ENCODE assay signal across 17 cellular contexts in genomic region chr12:1732914-1733313, GRCh38. TPM values are rescaled to one million over a fixed set of nuclear protein-coding genes. Genes with fewer than 3 reads are reported as not detected.
DNase-seq lines count a peak whose midpoint lies in the region; ATAC-seq, FAIRE-seq and TF ChIP-seq lines count a peak whose summit lies in the region.
"Had no signal": no experiment of that assay in that cellular context is flagged by ENCODE, and none has a peak within 500 bp of the region (broad histone marks: within the 10 kb centered on the region; RNA-seq: fewer than 3 reads in every experiment).

No MANE protein-coding gene starts in this region.

- H4K20me1 ChIP-seq in HepG2 (ENCODE audit: insufficient read depth, low read length) = peaks cover 13% of the 10 kb centered on the region; the same call in 1 of the 2 replicates

- H3K9me3 ChIP-seq in HepG2 (ENCODE audit: low read length) = no peaks in the 10 kb centered on the region
- no peaks in the 10 kb centered on the region for H3K9me3 ChIP-seq in right lobe of liver
- no peaks in the 10 kb centered on the region for H3K9me3 ChIP-seq in adrenal gland (replicated peaks in 1 of 3)
- H3K9me3 ChIP-seq: BE2C had no signal

- 0 out of 3 replicates have a peak, but pooled peaks have one; percentile 41 for ATAC-seq in HepG2
- no peak for ATAC-seq in right lobe of liver
- ATAC-seq: GM12878, HCT116, K562 had no signal

- H3K4me3 ChIP-seq in HepG2 (replicated peaks in 1 of 3; ENCODE audit: insufficient read depth in 1 of 3, low read depth in 2 of 3, low read length in 3 of 3) (no peak overlapping the region), right lobe of liver (no peak overlapping the region), dorsolateral prefrontal cortex (no peak overlapping the region), adrenal gland (no peak overlapping the region)
- no peak overlapping the region for H3K4me3 ChIP-seq in Jurkat, Clone E6-1 (ENCODE audit: low read length)
- H3K4me3 ChIP-seq: GM12878, GM23248, K562 had no signal

- no peak for TF ChIP-seq RAD21 in HepG2 (CRISPR knock-in tag; IDR thresholded peaks at IDR 0.05)

- peak in 1 of 2 experiments; percentile 84; a peak in 2 of 4 replicates for TF ChIP-seq EP300 in HepG2 (IDR thresholded peaks at IDR 0.05; ENCODE audit: low read depth in 2 of 2, low read length in 2 of 2)
- TF ChIP-seq EP300 in HepG2 (CRISPR knock-in tag; IDR thresholded peaks at IDR 0.05; ENCODE audit: borderline replicate concordance) = no peak

- CTCF ChIA-PET in HepG2 (lab: Yijun Ruan, JAX; ENCODE audit: low intra/inter-chr PET ratio, low total read pairs) = no interaction called here

- in situ Hi-C loops in HepG2 (cut with HindIII; ENCODE audit: extremely low pct_ligation_motif_present, low pct_unique_long_range_greater_than_20kb) = no loop called here

- no peak overlapping the region for H3K4me2 ChIP-seq in HepG2 (ENCODE audit: low read depth, low read length)

- POLR2A ChIA-PET in HepG2 (lab: Yijun Ruan, JAX) = no interaction called here

- H2AFZ ChIP-seq in HepG2 (ENCODE audit: low read length) = no peak overlapping the region
- H2AFZ ChIP-seq: GM23248 had no signal

- H3K4me1 ChIP-seq in HepG2 (ENCODE audit: insufficient read depth, low read length) (peaks cover 68% of the 10 kb centered on the region), right lobe of liver (peaks cover 0 to 14% (median 0%) of the 10 kb centered on the region in 4 donors), adrenal gland (replicated peaks in 1 of 2) (peaks cover 14 to 30% of the 10 kb centered on the region in 2 donors)
- H3K4me1 ChIP-seq: BE2C had no signal

- DNase-seq in HepG2 (ENCODE audit: low spot score) (peak; percentile 82), right lobe of liver (no peak), dorsolateral prefrontal cortex (no peak), superior temporal gyrus (ENCODE audit: extremely low spot score) (peak; percentile 11), NCI-H748 treated with DMSO at 0.1 percent for 48 hours (lab: John Stamatoyannopoulos, UW) (no peak), adrenal gland (no peak), MV-4-11 (lab: John Stamatoyannopoulos, UW) (no peak)
- peak; percentile 72 for DNase-seq in Jurkat, Clone E6-1 (ENCODE audit: low read depth, low spot score)
- DNase-seq: BE2C, Calu3, DMS 273 treated with DMSO at 0.1 percent for 48 hours, GM23248 had no signal

- TF ChIP-seq CTCF in HepG2 (CRISPR knock-in tag; IDR thresholded peaks at IDR 0.05) = no peak
- TF ChIP-seq CTCF in right lobe of liver (IDR thresholded peaks at IDR 0.05) = no peak
- no peak for TF ChIP-seq CTCF in dorsolateral prefrontal cortex (IDR thresholded peaks at IDR 0.05 in 54 of 56, conservative IDR thresholded peaks at IDR 0.05 in 2 of 56; ENCODE audit: low read depth in 1 of 56, partially characterized antibody in 56 of 56)
- TF ChIP-seq CTCF in adrenal gland (IDR thresholded peaks at IDR 0.05) = no peak

- H3K36me3 ChIP-seq in HepG2 (replicated peaks in 1 of 2; ENCODE audit: control insufficient read depth in 1 of 2, insufficient read depth in 2 of 2, low read length in 2 of 2) (peaks cover 0 to under 1% of the 10 kb centered on the region in 2 experiments; a peak in 1 of 5 replicates), right lobe of liver (no peaks in the 10 kb centered on the region), adrenal gland (replicated peaks in 1 of 2) (no peaks in the 10 kb centered on the region)

- intact Hi-C loops in HepG2 (cut with micrococcal nuclease; ENCODE audit: unreplicated experiment) = no loop called here
- intact Hi-C loops in right lobe of liver (cut with DNase I) = no loop called here
- intact Hi-C loops in dorsolateral prefrontal cortex (cut with DNase I) = no loop called here
- intact Hi-C loops in adrenal gland (cut with DNase I) = no loop called here

- H3K27ac ChIP-seq in HepG2 (ENCODE audit: extremely low read length, insufficient read depth, low read length) = peak overlapping the region; percentile 56
- H3K27ac ChIP-seq in right lobe of liver = no peak overlapping the region
- H3K27ac ChIP-seq in dorsolateral prefrontal cortex = peak overlapping the region in 32 of 59 donors; percentile 3 to 86 (median 60)
- H3K27ac ChIP-seq in adrenal gland = peak overlapping the region in 1 of 5 donors; percentile 26
- H3K27ac ChIP-seq: C4-2B, GM23248 had no signal

- H3K27me3 ChIP-seq in HepG2 (ENCODE audit: control insufficient read depth in 1 of 2, insufficient read depth in 2 of 2, low read length in 2 of 2) = no peaks in the 10 kb centered on the region
- no peaks in the 10 kb centered on the region for H3K27me3 ChIP-seq in right lobe of liver
- no peaks in the 10 kb centered on the region for H3K27me3 ChIP-seq in dorsolateral prefrontal cortex
- no peaks in the 10 kb centered on the region for H3K27me3 ChIP-seq in adrenal gland
- H3K27me3 ChIP-seq: BE2C had no signal

- TF ChIP-seq POLR2A in HepG2 (IDR thresholded peaks at IDR 0.05; ENCODE audit: insufficient read depth in 1 of 2, low read depth in 2 of 2, low read length in 2 of 2) (no peak), right lobe of liver (IDR thresholded peaks at IDR 0.05) (no peak), adrenal gland (IDR thresholded peaks at IDR 0.05) (no peak)

- H3K79me2 ChIP-seq in HepG2 (ENCODE audit: insufficient read depth, low read length) = peaks cover 66% of the 10 kb centered on the region

- BruUV-seq in HepG2 (replicated peaks; lab: Mats Ljungman, UMichigan) = no TSS peak

- 0 out of 2 replicates have a peak overlapping the region, but pooled peaks have one; percentile 1 for H3K9ac ChIP-seq in HepG2 (ENCODE audit: insufficient read depth, low read depth, low read length)
- H3K9ac ChIP-seq: GM23248 had no signal

- WGBS in HepG2 (ENCODE audit: low lambda C conversion rate) = 0% methylated on average over 1 of the region's 1 CpG
- WGBS in right lobe of liver (ENCODE audit: insufficient coverage, low coverage, low lambda C conversion rate, missing lambda C conversion rate) = 18% methylated on average over 1 of the region's 1 CpG
- 31 to 51% (median 42%) methylated on average over 1 of the region's 1 CpG for WGBS in adrenal gland, 4 donors

- peak; percentile 51 for FAIRE-seq in HepG2 (lab: Jason Lieb, UNC)
- FAIRE-seq: GM12878, H54, K562 had no signal

TF ChIP-seq in HepG2, 621 proteins besides CTCF, POLR2A, EP300 and RAD21 (continues in another document):
- TF ChIP-seq RBAK (CRISPR knock-in tag; IDR thresholded peaks at IDR 0.05) (no peak), SOX5 (CRISPR knock-in tag; IDR thresholded peaks at IDR 0.05; ENCODE audit: borderline replicate concordance) (peak; percentile 72; the same call in 1 of the 2 replicates), FOXA1 (IDR thresholded peaks at IDR 0.05) (no peak), FOXA1 (CRISPR knock-in tag; IDR thresholded peaks at IDR 0.05) (peak; percentile 49; the same call in 1 of the 2 replicates), CBFB (CRISPR knock-in tag; IDR thresholded peaks at IDR 0.05) (0 out of 2 replicates have a peak, but pooled peaks have one; percentile 27), CREM (IDR thresholded peaks at IDR 0.05) (peak; percentile 68; the same call in 1 of the 2 replicates), CREM (CRISPR knock-in tag; IDR thresholded peaks at IDR 0.05) (no peak), ARHGAP35 (CRISPR knock-in tag; IDR thresholded peaks at IDR 0.05; ENCODE audit: borderline replicate concordance) (no peak), TRIM22 (IDR thresholded peaks at IDR 0.05) (no peak), ISL2 (CRISPR knock-in tag; IDR thresholded peaks at IDR 0.05) (peak; percentile 95), GFI1 (CRISPR knock-in tag; IDR thresholded peaks at IDR 0.05; ENCODE audit: borderline replicate concordance) (peak; percentile 58; the same call in 1 of the 2 replicates)

RNA-seq across cellular contexts. Expression of gene ADIPOR2, which starts 42.0 kb away (rescaled TPM):
- 35.2 and 40.8 TPM in 2 replicates for total RNA-seq in HepG2 (2016; rRNA removed; fragmentation: Illumina TruSeq; extraction: Trizol)
- 14.0 and 15.3 TPM in 2 replicates for total RNA-seq in HepG2 (2016; cell fraction: cytosol; rRNA removed; fragmentation: Illumina TruSeq; extraction: Trizol; ENCODE audit: low read depth)
- 34.6 and 36.8 TPM in 2 replicates for total RNA-seq in HepG2 (2016; cell fraction: insoluble cytoplasmic fraction; rRNA removed; fragmentation: Illumina TruSeq; extraction: Trizol)
- 32.2 and 37.5 TPM in 2 replicates for total RNA-seq in HepG2 (2016; cell fraction: membrane; rRNA removed; fragmentation: Illumina TruSeq; extraction: Trizol)
- 57.1 and 62.9 TPM in 2 replicates for total RNA-seq in HepG2 (2016; cell fraction: nucleus; rRNA removed; fragmentation: Illumina TruSeq; extraction: Trizol)
- 52.2 and 56.5 TPM in 2 replicates for polyA plus RNA-seq in HepG2 (2011; rRNA removed)
- polyA plus RNA-seq in HepG2 (2011; cell fraction: cytosol; rRNA removed) = 30.4 and 47.3 TPM in 2 replicates
- 39.2 and 60.6 TPM in 2 replicates for polyA plus RNA-seq in HepG2 (2011; cell fraction: nucleus; rRNA removed)
- 68.6 and 70.3 TPM in 2 replicates for polyA plus RNA-seq in HepG2 (2012)
- 8.2 TPM in 2 replicates for polyA plus RNA-seq in HepG2 (2016; cell fraction: cytosol; fragmentation: Illumina TruSeq; extraction: Trizol; ENCODE audit: low read depth)
- polyA plus RNA-seq in HepG2 (2016; cell fraction: insoluble cytoplasmic fraction; fragmentation: Illumina TruSeq; extraction: Trizol; ENCODE audit: low read depth) = 42.4 and 47.2 TPM in 2 replicates
- polyA plus RNA-seq in HepG2 (2016; cell fraction: membrane; fragmentation: Illumina TruSeq; extraction: Trizol; ENCODE audit: low read depth) = 24.7 and 28.3 TPM in 2 replicates
- polyA plus RNA-seq in HepG2 (2016; cell fraction: nucleus; fragmentation: Illumina TruSeq; extraction: Trizol; ENCODE audit: insufficient read depth, low read depth) = 75.6 and 80.5 TPM in 2 replicates
- 53.2 and 63.9 TPM in 2 replicates for polyA minus RNA-seq in HepG2 (2011; rRNA and poly(A)+ RNA removed; ENCODE audit: low replicate concordance)
- 37.1 and 43.3 TPM in 2 replicates for polyA minus RNA-seq in HepG2 (2011; cell fraction: cytosol; rRNA and poly(A)+ RNA removed)
- polyA minus RNA-seq in HepG2 (2011; cell fraction: nucleus; rRNA and poly(A)+ RNA removed) = 89.9 and 92.1 TPM in 2 replicates
- total RNA-seq in right lobe of liver = 100 to 1,000 TPM in 1 of 6 experiments, 10 to 100 TPM in 5; 46.5 to 108 (median 59.8) TPM
- 51.3 TPM for polyA plus RNA-seq in Jurkat, Clone E6-1 (2012; ENCODE audit: insufficient read depth, insufficient read length)
- 100 to 1,000 TPM in 51 of 120 experiments, 10 to 100 TPM in 69; 39.0 to 240 (median 95.0) TPM for total RNA-seq in dorsolateral prefrontal cortex
- total RNA-seq in adrenal gland = 100 to 1,000 TPM in 5 of 8 donors, 10 to 100 TPM in 3; 59.5 to 214 (median 130) TPM
- 100 to 1,000 TPM in 1 of 3 donors, 10 to 100 TPM in 2; 46.2 to 147 (median 66.0) TPM for polyA plus RNA-seq in adrenal gland

Comparison
In these comparisons a context has a peak if more than half of its experiments do, and no peak if none do; other contexts are left out.
1. DNase-seq: peak in HepG2 (single experiment), Jurkat, Clone E6-1 (single experiment) and superior temporal gyrus (single experiment); none in right lobe of liver (0 of 3), dorsolateral prefrontal cortex (0 of 10), NCI-H748 treated with DMSO at 0.1 percent for 48 hours (single experiment), adrenal gland (0 of 7) and MV-4-11 (single experiment).
2. H3K27ac ChIP-seq: peak in HepG2 (single experiment) and dorsolateral prefrontal cortex (32 of 59); none in right lobe of liver (0 of 3).